ENCODE assay signal across 9 cellular contexts in genomic region chrX:24147165-24147564, GRCh38. TPM values are rescaled to one million over a fixed set of nuclear protein-coding genes. Genes with fewer than 3 reads are reported as not detected.
DNase-seq lines count a peak whose midpoint lies in the region; ATAC-seq and TF ChIP-seq lines count a peak whose summit lies in the region.
"Had no signal": no experiment of that assay in that cellular context is flagged by ENCODE, and none has a peak within 500 bp of the region (broad histone marks: within the 10 kb centered on the region; RNA-seq: fewer than 3 reads in every experiment).

No MANE protein-coding gene starts in this region.

- peak overlapping the region; percentile 68 for H3K27ac Mint-ChIP-seq in activated naive CD4-positive, alpha-beta T cell treated with anti-CD3 and anti-CD28 coated beads, Interleukin-2, amount 50 U/mL, for 24 hours
- H3K27ac Mint-ChIP-seq in activated T-helper 1 cell treated with anti-CD3 and anti-CD28 coated beads, Interleukin-12 subunit alpha, Interleukin-12 subunit beta, Interleukin-2, Interleukin-4 antibody, amounts not matched to agents 30 ng/mL and 10 ng/mL and 1 ng/mL, durations not matched to agents 14 hours and 24 hours and 36 hours = peak overlapping the region; percentile 79
- peak overlapping the region; percentile 100 for H3K27ac Mint-ChIP-seq in mesothelial cell of epicardium

- H3K4me1 Mint-ChIP-seq in activated naive CD4-positive, alpha-beta T cell treated with anti-CD3 and anti-CD28 coated beads, Interleukin-2, amount 50 U/mL, for 24 hours = peaks cover 43% of the 10 kb centered on the region
- peaks cover 55% of the 10 kb centered on the region for H3K4me1 Mint-ChIP-seq in activated T-helper 1 cell treated with anti-CD3 and anti-CD28 coated beads, Interleukin-12 subunit alpha, Interleukin-12 subunit beta, Interleukin-2, Interleukin-4 antibody, amounts not matched to agents 30 ng/mL and 10 ng/mL and 1 ng/mL, durations not matched to agents 14 hours and 24 hours and 36 hours (ENCODE audit: low read depth)
- H3K4me1 Mint-ChIP-seq in mesothelial cell of epicardium = peaks cover 64% of the 10 kb centered on the region

- H3K27ac ChIP-seq in tibial nerve = peak overlapping the region; percentile 53 to 100 (median 96)

- no peaks in the 10 kb centered on the region for H3K27me3 ChIP-seq in tibial nerve

- H3K4me1 ChIP-seq in tibial nerve = peaks cover 0 to 31% (median 14%) of the 10 kb centered on the region in 4 donors

- DNase-seq in activated naive CD4-positive, alpha-beta T cell treated with anti-CD3 and anti-CD28 coated beads, Interleukin-2, amount 50 U/mL, for 16 hours = no peak
- no peak for DNase-seq in activated T-helper 1 cell treated with anti-CD3 and anti-CD28 coated beads, Interleukin-12 subunit alpha, Interleukin-12 subunit beta, Interleukin-2, Interleukin-4 antibody, amounts not matched to agents 30 ng/mL and 10 ng/mL and 1 ng/mL, durations not matched to agents 14 hours and 24 hours and 36 hours (ENCODE audit: low spot score)
- no peak for DNase-seq in mesothelial cell of epicardium (ENCODE audit: low spot score in 2 of 2, unreplicated experiment in 2 of 2)
- DNase-seq in tibial nerve (ENCODE audit: low spot score in 2 of 2) = no peak
- no peak for DNase-seq in activated CD4-positive, CD25-positive, alpha-beta regulatory T cell (lab: John Stamatoyannopoulos, UW)
- DNase-seq: NCI-H510A had no signal

- no peaks in the 10 kb centered on the region for H3K36me3 ChIP-seq in tibial nerve

- no peak for TF ChIP-seq EP300 in tibial nerve (IDR thresholded peaks at IDR 0.05)

- peak overlapping the region; percentile 15 for H3K4me3 Mint-ChIP-seq in activated naive CD4-positive, alpha-beta T cell treated with anti-CD3 and anti-CD28 coated beads, Interleukin-2, amount 50 U/mL, for 24 hours
- peak overlapping the region; percentile 19 for H3K4me3 Mint-ChIP-seq in activated T-helper 1 cell treated with anti-CD3 and anti-CD28 coated beads, Interleukin-12 subunit alpha, Interleukin-12 subunit beta, Interleukin-2, Interleukin-4 antibody, amounts not matched to agents 30 ng/mL and 10 ng/mL and 1 ng/mL, durations not matched to agents 14 hours and 24 hours and 36 hours
- peak overlapping the region; percentile 18 for H3K4me3 Mint-ChIP-seq in mesothelial cell of epicardium

- no peak for TF ChIP-seq POLR2A in tibial nerve (IDR thresholded peaks at IDR 0.05)

- H3K4me3 ChIP-seq in tibial nerve = no peak overlapping the region

- TF ChIP-seq CTCF in mesothelial cell of epicardium (IDR thresholded peaks at IDR 0.05; ENCODE audit: unreplicated experiment) (no peak), tibial nerve (IDR thresholded peaks at IDR 0.05) (no peak)

- H3K9me3 Mint-ChIP-seq in activated naive CD4-positive, alpha-beta T cell treated with anti-CD3 and anti-CD28 coated beads, Interleukin-2, amount 50 U/mL, for 24 hours = no peaks in the 10 kb centered on the region
- no peaks in the 10 kb centered on the region for H3K9me3 Mint-ChIP-seq in activated T-helper 1 cell treated with anti-CD3 and anti-CD28 coated beads, Interleukin-12 subunit alpha, Interleukin-12 subunit beta, Interleukin-2, Interleukin-4 antibody, amounts not matched to agents 30 ng/mL and 10 ng/mL and 1 ng/mL, durations not matched to agents 14 hours and 24 hours and 36 hours
- H3K9me3 Mint-ChIP-seq in mesothelial cell of epicardium = no peaks in the 10 kb centered on the region

- no peaks in the 10 kb centered on the region for H3K27me3 Mint-ChIP-seq in activated naive CD4-positive, alpha-beta T cell treated with anti-CD3 and anti-CD28 coated beads, Interleukin-2, amount 50 U/mL, for 24 hours
- H3K27me3 Mint-ChIP-seq in activated T-helper 1 cell treated with anti-CD3 and anti-CD28 coated beads, Interleukin-12 subunit alpha, Interleukin-12 subunit beta, Interleukin-2, Interleukin-4 antibody, amounts not matched to agents 30 ng/mL and 10 ng/mL and 1 ng/mL, durations not matched to agents 14 hours and 24 hours and 36 hours (ENCODE audit: insufficient read depth) = no peaks in the 10 kb centered on the region
- H3K27me3 Mint-ChIP-seq in mesothelial cell of epicardium (ENCODE audit: low read depth) = no peaks in the 10 kb centered on the region

- H3K36me3 Mint-ChIP-seq in activated naive CD4-positive, alpha-beta T cell treated with anti-CD3 and anti-CD28 coated beads, Interleukin-2, amount 50 U/mL, for 24 hours = peaks cover 4% of the 10 kb centered on the region
- H3K36me3 Mint-ChIP-seq in activated T-helper 1 cell treated with anti-CD3 and anti-CD28 coated beads, Interleukin-12 subunit alpha, Interleukin-12 subunit beta, Interleukin-2, Interleukin-4 antibody, amounts not matched to agents 30 ng/mL and 10 ng/mL and 1 ng/mL, durations not matched to agents 14 hours and 24 hours and 36 hours (ENCODE audit: low read depth) = peaks cover 13% of the 10 kb centered on the region
- no peaks in the 10 kb centered on the region for H3K36me3 Mint-ChIP-seq in mesothelial cell of epicardium

- ATAC-seq in HG02938 (IDR thresholded peaks at IDR 0.05; ENCODE audit: unreplicated experiment) (no peak), HG02970 (IDR thresholded peaks at IDR 0.05; ENCODE audit: low FRiP score, unreplicated experiment) (no peak)

- H3K9me3 ChIP-seq in tibial nerve = no peaks in the 10 kb centered on the region

- intact Hi-C loops in activated T-helper 1 cell treated with anti-CD3 and anti-CD28 coated beads, Interleukin-12 subunit alpha, Interleukin-12 subunit beta, Interleukin-2, Interleukin-4 antibody, amounts not matched to agents 30 ng/mL and 10 ng/mL and 1 ng/mL, durations not matched to agents 14 hours and 24 hours and 36 hours (cut with micrococcal nuclease) = loop anchor here (5.0 kb wide), 2 partner anchors 50 to 195 kb away; no protein-coding TSS in a partner anchor

RNA-seq across cellular contexts. Expression of gene ZFX, which starts 2.4 kb away (rescaled TPM):
- total RNA-seq in activated T-helper 1 cell treated with anti-CD3 and anti-CD28 coated beads, Interleukin-12 subunit alpha, Interleukin-12 subunit beta, Interleukin-2, Interleukin-4 antibody, amounts not matched to agents 30 ng/mL and 10 ng/mL and 1 ng/mL, durations not matched to agents 14 hours and 24 hours and 36 hours = 43.3 and 43.6 TPM in 2 replicates
- total RNA-seq in mesothelial cell of epicardium = 131 to 145 TPM (median 143 TPM) in 3 replicates
- 100 to 1,000 TPM in 1 of 4 donors, 10 to 100 TPM in 3; 30.4 to 136 (median 33.3) TPM for total RNA-seq in tibial nerve
